In the genomic region with DNA sequence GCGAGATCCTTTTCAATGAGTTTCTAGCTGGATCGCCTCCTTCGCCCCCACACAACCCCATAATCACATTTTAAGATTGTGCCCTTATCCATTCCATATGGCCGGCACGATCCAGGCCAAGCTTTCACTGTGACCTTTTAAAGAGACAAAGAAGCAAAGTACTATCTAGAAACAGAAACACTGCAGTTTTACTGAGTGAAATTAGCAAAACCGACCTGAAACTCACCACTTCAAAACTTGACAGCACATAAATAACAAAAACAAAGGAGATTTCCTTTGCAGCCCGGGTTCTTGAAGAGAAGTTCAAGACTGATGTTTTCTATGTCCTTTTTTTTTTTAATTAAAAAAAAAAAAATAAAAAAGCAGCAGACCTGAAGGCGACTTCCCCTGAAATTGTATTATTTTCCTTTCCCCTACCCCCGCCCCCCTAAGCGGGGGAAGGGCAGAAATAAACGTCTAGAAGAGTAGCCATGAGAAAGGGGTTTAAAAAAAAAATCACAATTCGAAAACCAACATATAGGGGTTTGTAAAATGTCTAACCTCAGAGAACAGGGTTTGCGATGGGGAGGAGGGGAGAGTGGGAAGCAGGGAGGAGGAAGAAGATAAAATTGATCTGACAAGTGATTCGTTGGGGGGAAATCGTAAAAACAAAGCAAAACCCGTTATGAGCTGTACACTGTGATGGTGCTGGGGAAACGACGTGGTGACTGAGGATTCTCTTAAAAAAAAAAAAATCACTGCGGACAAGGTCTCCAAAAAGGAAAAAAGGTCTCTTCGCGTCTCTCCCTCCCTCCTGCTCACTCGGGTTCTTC, we compare ENCODE assay signal across 1 cellular context.
TF ChIP-seq lines count a peak whose summit lies in the region.

No MANE protein-coding gene starts in this region.

TF ChIP-seq in SK-N-SH, 30 proteins besides CTCF, POLR2A, EP300 and RAD21 (continued from another document):
- TF ChIP-seq, protein P1, sequence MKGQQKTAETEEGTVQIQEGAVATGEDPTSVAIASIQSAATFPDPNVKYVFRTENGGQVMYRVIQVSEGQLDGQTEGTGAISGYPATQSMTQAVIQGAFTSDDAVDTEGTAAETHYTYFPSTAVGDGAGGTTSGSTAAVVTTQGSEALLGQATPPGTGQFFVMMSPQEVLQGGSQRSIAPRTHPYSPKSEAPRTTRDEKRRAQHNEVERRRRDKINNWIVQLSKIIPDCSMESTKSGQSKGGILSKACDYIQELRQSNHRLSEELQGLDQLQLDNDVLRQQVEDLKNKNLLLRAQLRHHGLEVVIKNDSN (IDR thresholded peaks at IDR 0.05; ENCODE audit: borderline replicate concordance, low read depth): no peak
- no peak for TF ChIP-seq GATA2 (CRISPR knock-in tag; IDR thresholded peaks at IDR 0.05)
- peak; percentile 75 for TF ChIP-seq CHD2 (IDR thresholded peaks at IDR 0.05; ENCODE audit: low read length, partially characterized antibody)
- no peak for TF ChIP-seq TAF1 (IDR thresholded peaks at IDR 0.05; ENCODE audit: borderline replicate concordance, low read depth, low read length)
- no peak; the same call in 1 of the 2 replicates for TF ChIP-seq MEF2A (IDR thresholded peaks at IDR 0.05; ENCODE audit: borderline replicate concordance, low read depth)
- peak; percentile 59; the same call in 1 of the 2 replicates for TF ChIP-seq SIN3A (IDR thresholded peaks at IDR 0.05; ENCODE audit: borderline replicate concordance, low read depth, low read length)
- TF ChIP-seq RFX5 (IDR thresholded peaks at IDR 0.05; ENCODE audit: low read length): peak; percentile 70; the same call in 1 of the 2 replicates
- TF ChIP-seq GABPA (IDR thresholded peaks at IDR 0.05; ENCODE audit: low read depth): no peak
- no peak for TF ChIP-seq NFIC (IDR thresholded peaks at IDR 0.05; ENCODE audit: borderline replicate concordance)
- TF ChIP-seq SMC3 (IDR thresholded peaks at IDR 0.05; ENCODE audit: low read depth, low read length): no peak
- TF ChIP-seq, protein P2, sequence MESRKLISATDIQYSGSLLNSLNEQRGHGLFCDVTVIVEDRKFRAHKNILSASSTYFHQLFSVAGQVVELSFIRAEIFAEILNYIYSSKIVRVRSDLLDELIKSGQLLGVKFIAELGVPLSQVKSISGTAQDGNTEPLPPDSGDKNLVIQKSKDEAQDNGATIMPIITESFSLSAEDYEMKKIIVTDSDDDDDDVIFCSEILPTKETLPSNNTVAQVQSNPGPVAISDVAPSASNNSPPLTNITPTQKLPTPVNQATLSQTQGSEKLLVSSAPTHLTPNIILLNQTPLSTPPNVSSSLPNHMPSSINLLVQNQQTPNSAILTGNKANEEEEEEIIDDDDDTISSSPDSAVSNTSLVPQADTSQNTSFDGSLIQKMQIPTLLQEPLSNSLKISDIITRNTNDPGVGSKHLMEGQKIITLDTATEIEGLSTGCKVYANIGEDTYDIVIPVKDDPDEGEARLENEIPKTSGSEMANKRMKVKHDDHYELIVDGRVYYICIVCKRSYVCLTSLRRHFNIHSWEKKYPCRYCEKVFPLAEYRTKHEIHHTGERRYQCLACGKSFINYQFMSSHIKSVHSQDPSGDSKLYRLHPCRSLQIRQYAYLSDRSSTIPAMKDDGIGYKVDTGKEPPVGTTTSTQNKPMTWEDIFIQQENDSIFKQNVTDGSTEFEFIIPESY (IDR thresholded peaks at IDR 0.05; ENCODE audit: borderline replicate concordance, low read depth): no peak
- TF ChIP-seq NRF1 (IDR thresholded peaks at IDR 0.05; ENCODE audit: low read depth, low read length): no peak
- TF ChIP-seq, protein P3, sequence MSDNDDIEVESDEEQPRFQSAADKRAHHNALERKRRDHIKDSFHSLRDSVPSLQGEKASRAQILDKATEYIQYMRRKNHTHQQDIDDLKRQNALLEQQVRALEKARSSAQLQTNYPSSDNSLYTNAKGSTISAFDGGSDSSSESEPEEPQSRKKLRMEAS (IDR thresholded peaks at IDR 0.05; ENCODE audit: low read depth): peak; percentile 77
- no peak for TF ChIP-seq FOXJ3 (CRISPR knock-in tag; IDR thresholded peaks at IDR 0.05)
- TF ChIP-seq TCF12 (IDR thresholded peaks at IDR 0.05): peak; percentile 40; the same call in 1 of the 2 replicates
- no peak for TF ChIP-seq FOSL2 (IDR thresholded peaks at IDR 0.05; ENCODE audit: borderline replicate concordance, low read depth)
- no peak for TF ChIP-seq FOXM1 (IDR thresholded peaks at IDR 0.05; ENCODE audit: low read depth)
- TF ChIP-seq POLR2AphosphoS5 (IDR thresholded peaks at IDR 0.05; ENCODE audit: low read depth, low read length): no peak; the same call in 1 of the 2 replicates
- TF ChIP-seq MXI1 (IDR thresholded peaks at IDR 0.05; ENCODE audit: low read depth, low read length): peak; percentile 81
- TF ChIP-seq RCOR1 (IDR thresholded peaks at IDR 0.05; ENCODE audit: low read length): peak; percentile 64
- TF ChIP-seq PBX3 (IDR thresholded peaks at IDR 0.05): 0 out of 2 replicates have a peak, but pooled peaks have one; percentile 12
- TF ChIP-seq, protein P4, sequence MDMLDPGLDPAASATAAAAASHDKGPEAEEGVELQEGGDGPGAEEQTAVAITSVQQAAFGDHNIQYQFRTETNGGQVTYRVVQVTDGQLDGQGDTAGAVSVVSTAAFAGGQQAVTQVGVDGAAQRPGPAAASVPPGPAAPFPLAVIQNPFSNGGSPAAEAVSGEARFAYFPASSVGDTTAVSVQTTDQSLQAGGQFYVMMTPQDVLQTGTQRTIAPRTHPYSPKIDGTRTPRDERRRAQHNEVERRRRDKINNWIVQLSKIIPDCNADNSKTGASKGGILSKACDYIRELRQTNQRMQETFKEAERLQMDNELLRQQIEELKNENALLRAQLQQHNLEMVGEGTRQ (IDR thresholded peaks at IDR 0.05; ENCODE audit: borderline replicate concordance, low read depth, low read length): no peak
- TF ChIP-seq JUND (IDR thresholded peaks at IDR 0.05): peak; percentile 67
- no peak for TF ChIP-seq TEAD4 (IDR thresholded peaks at IDR 0.05; ENCODE audit: borderline replicate concordance, insufficient read depth)
- TF ChIP-seq REST (IDR thresholded peaks at IDR 0.05; ENCODE audit: low read depth, low read length): no peak
- no peak for TF ChIP-seq IRF3 (IDR thresholded peaks at IDR 0.05; ENCODE audit: low read depth, low read length)
- TF ChIP-seq ELF1 (IDR thresholded peaks at IDR 0.05): no peak
- TF ChIP-seq EZH2phosphoT487 (IDR thresholded peaks at IDR 0.05; ENCODE audit: borderline replicate concordance, low read depth): no peak
TF ChIP-seq in SK-N-SH: peak in this region for 10.
